1 cellular context compared by ENCODE assay signal in genomic region chr6:116404706-116405105, GRCh38.
TF ChIP-seq lines count a peak whose summit lies in the region.

No MANE protein-coding gene starts in this region.

TF ChIP-seq in GM23338, 12 proteins besides CTCF, POLR2A, EP300 and RAD21 (continued from another document):
- TF ChIP-seq REST (IDR thresholded peaks at IDR 0.05; ENCODE audit: unreplicated experiment) (no peak), ZNF114 (CRISPR knock-in tag; IDR thresholded peaks at IDR 0.05) (no peak), CREB1 (CRISPR knock-in tag; IDR thresholded peaks at IDR 0.05; ENCODE audit: low read depth) (no peak), EZH2 (IDR thresholded peaks at IDR 0.05; ENCODE audit: low read depth, unreplicated experiment) (no peak), JUNB (IDR thresholded peaks at IDR 0.05; ENCODE audit: unreplicated experiment) (no peak), ETS1 (IDR thresholded peaks at IDR 0.05) (no peak), STAT1 (IDR thresholded peaks at IDR 0.05; ENCODE audit: unreplicated experiment) (no peak), EZH2phosphoT487 (IDR thresholded peaks at IDR 0.05; ENCODE audit: unreplicated experiment) (no peak)
